In the genomic region with DNA sequence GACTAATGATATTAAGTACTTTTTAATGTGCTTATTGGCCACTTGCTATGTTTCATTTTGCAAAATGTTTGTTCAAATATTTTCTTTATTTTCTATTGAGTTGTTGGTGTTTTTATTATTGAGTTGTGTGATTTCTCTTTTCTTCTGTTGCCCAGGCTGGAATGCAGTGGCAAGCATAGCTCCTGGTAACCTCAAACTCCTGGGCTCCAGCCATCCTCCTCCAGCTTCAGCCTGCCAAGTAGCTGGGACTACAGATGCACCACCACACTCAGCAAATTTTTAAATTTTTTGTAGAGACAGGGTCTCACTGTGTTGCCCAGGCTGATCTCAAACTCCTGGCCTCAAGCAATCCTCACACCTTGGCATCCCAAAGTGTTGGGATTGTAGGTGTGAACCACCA, we compare ENCODE assay signal across 21 cellular contexts.
"Had no signal": no experiment of that assay in that cellular context is flagged by ENCODE, and none has a peak within 500 bp of the region (broad histone marks: within the 10 kb centered on the region; RNA-seq: fewer than 3 reads in every experiment).

No MANE protein-coding gene starts in this region.

- ATAC-seq: HepG2 had no signal

- DNase-seq: IMR-90, Karpas-422, KG1, MG63, NCI-H1092, NCI-H1105 treated with DMSO at 0.1 percent for 48 hours, NCI-H1417 treated with DMSO at 0.1 percent for 48 hours, NCI-H146, NCI-H1694 treated with DMSO at 0.1 percent for 48 hours, NCI-H1930, NCI-H2081, NCI-H2107, NCI-H2227 treated with DMSO at 0.1 percent for 48 hours, NCI-H510A, NCI-H524 treated with DMSO at 0.1 percent for 48 hours, NCI-H69, NCI-H774, Right ventricle myocardium superior, RPMI8226, SIG-M5 had no signal
